In the genomic region with DNA sequence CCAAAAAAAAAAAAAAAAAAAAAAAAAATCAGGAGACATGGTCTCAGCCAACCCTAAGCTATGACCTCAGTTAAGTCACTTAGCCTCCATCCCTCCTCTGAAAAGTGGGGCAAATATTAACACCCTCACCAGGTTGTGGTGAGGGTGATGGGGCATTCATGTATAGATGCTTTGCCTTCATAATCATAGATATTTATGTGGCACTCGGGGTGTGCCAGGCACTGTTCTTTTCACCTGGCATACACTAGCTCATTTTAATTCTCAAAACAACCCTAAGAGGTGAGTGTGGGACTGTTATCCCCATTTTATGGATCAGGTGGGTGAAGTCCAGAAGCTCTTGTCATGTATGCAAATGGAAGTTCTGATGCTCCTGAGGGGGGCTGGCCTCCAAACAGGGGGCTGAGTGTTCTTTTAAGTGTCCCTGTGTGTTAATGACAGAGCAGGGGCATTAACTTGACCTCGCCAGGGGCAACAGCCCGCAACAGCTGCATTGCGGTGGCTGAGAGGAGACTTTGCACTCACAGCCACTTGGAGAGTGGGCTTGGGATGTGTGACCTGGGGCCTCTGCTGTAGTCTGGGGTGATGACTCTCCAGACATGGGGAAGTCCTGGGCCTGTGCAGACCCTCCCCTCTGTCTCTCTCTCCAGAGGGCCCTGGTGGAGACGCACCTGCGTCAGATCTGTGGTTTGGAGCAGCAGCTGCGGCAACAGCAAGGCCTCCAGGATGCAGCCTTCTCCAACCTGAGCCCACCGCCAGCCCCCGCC, we compare ENCODE assay signal across 1 cellular context.
TF ChIP-seq lines count a peak whose summit lies in the region.

No MANE protein-coding gene starts in this region.

TF ChIP-seq in HepG2, 621 proteins besides CTCF, POLR2A, EP300 and RAD21:
- TF ChIP-seq HNF4A (CRISPR knock-in tag; IDR thresholded peaks at IDR 0.05) (peak; percentile 27; the same call in 1 of the 2 replicates), SIN3B (IDR thresholded peaks at IDR 0.05; ENCODE audit: low read length) (no peak), GZF1 (CRISPR knock-in tag; IDR thresholded peaks at IDR 0.05) (no peak), ZNF614 (CRISPR knock-in tag; IDR thresholded peaks at IDR 0.05; ENCODE audit: borderline replicate concordance) (no peak)
